ENCODE assay signal across 15 cellular contexts in the genomic region with DNA sequence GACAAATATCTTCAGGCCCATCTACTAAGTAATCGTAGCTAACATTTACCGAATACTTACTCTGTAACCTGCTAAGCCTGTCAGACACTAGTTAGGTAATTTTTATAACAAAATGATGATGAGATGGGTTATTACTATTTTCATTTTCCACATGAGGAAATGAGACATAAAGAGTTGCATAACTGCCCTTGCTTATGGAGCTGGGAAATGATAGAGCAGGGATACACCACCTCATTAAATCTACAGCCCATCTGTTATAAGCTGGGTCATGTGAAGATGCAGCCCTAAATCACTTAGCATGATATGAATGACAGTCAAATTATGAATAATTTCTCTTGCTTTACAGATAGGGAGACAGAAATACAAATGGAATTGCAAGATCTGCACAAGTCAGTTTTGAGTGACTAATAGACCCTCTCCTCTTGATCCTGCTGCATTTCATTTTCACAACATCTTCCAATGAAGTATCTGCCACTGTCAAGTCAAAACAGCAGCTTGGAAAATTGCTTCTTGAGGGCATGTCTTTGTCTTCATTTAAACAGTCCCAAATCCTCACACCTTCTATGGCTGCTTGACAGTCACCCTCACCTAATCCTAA.
DNase-seq lines count a peak whose midpoint lies in the region; ATAC-seq, FAIRE-seq and TF ChIP-seq lines count a peak whose summit lies in the region.
"Had no signal": no experiment of that assay in that cellular context is flagged by ENCODE, and none has a peak within 500 bp of the region (broad histone marks: within the 10 kb centered on the region; RNA-seq: fewer than 3 reads in every experiment).

No MANE protein-coding gene starts in this region.

- no peaks in the 10 kb centered on the region for H3K27me3 ChIP-seq in bronchial epithelial cell (ENCODE audit: control insufficient read depth, insufficient read depth, low read length)
- H3K27me3 ChIP-seq: BE2C had no signal

- ATAC-seq in omental fat pad (ENCODE audit: low FRiP score) = peak; percentile 37

- DNase-seq in HCEC 1CT (peak; percentile 58), NCI-H1694 (lab: John Stamatoyannopoulos, UW) (peak; percentile 42), bronchial epithelial cell (ENCODE audit: low read depth) (peak; percentile 27), omental fat pad (ENCODE audit: low spot score) (no peak), T1000 (lab: John Stamatoyannopoulos, UW) (no peak), NCI-H2196 (lab: John Stamatoyannopoulos, UW; ENCODE audit: unreplicated experiment) (no peak), GOT3 (lab: John Stamatoyannopoulos, UW) (no peak)
- DNase-seq: BE2C; Caco-2; CD4-positive, alpha-beta T cell; DMS153; DMS79 treated with DMSO at 0.1 percent for 48 hours; GF-D8; H9 had no signal

- H3K36me3 ChIP-seq in bronchial epithelial cell (ENCODE audit: control insufficient read depth, insufficient read depth, low read length) = no peaks in the 10 kb centered on the region
- H3K36me3 ChIP-seq: BE2C had no signal

- no peak for FAIRE-seq in bronchial epithelial cell (lab: Jason Lieb, UNC)
- FAIRE-seq: H1 had no signal

- no peak for TF ChIP-seq CTCF in bronchial epithelial cell (IDR thresholded peaks at IDR 0.05; ENCODE audit: insufficient read depth, low read length, severe bottlenecking)
- TF ChIP-seq CTCF in omental fat pad (IDR thresholded peaks at IDR 0.05) = no peak

- H3K4me3 ChIP-seq in bronchial epithelial cell (ENCODE audit: low read depth, low read length) = no peak overlapping the region

Comparison
In these comparisons a context has a peak if more than half of its experiments do, and no peak if none do; other contexts are left out.
1. DNase-seq: peak in HCEC 1CT (single experiment), NCI-H1694 (single experiment) and bronchial epithelial cell (single experiment); none in omental fat pad (single experiment), T1000 (single experiment), NCI-H2196 (single experiment) and GOT3 (single experiment).